Comparison of ENCODE assay signal across 8 cellular contexts in the genomic region with DNA sequence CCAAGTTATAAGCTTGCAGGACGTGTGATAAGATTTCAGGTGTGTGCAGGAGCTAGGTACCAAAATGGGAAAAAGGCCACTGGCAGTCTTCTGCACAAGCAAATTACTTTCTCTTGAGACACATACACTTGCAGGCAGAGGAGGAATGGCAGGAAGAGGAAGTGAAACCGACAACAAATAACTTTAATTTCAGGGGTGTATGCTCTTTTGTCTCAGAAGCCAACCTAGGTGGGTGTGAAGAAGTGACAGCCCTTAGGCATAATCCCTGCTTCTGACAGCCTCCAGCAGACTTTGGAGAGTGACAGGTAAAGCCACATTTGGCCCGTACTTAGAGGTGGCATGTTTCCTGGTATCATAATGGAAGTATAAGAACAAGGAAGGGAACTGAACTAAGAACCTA.
DNase-seq lines count a peak whose midpoint lies in the region; ATAC-seq and TF ChIP-seq lines count a peak whose summit lies in the region.

No MANE protein-coding gene starts in this region.

- TF ChIP-seq POLR2A in gastroesophageal sphincter (IDR thresholded peaks at IDR 0.05), result no peak

- TF ChIP-seq EP300 in gastroesophageal sphincter (IDR thresholded peaks at IDR 0.05), result no peak

- 67 to 76% methylated on average over 3 of the region's 3 CpGs for WGBS in gastroesophageal sphincter (ENCODE audit: low coverage in 1 of 2), 2 donors

- H3K4me3 ChIP-seq in GM12865 (ENCODE audit: low read depth, low read length) (no peak overlapping the region), duodenal mucosa (ENCODE audit: low read depth in 1 of 2, low read length in 2 of 2) (no peak overlapping the region), gastroesophageal sphincter (no peak overlapping the region)

- ATAC-seq in GM21423 (IDR thresholded peaks at IDR 0.05; ENCODE audit: unreplicated experiment), result peak; percentile 99
- ATAC-seq in HG03571 (IDR thresholded peaks at IDR 0.05; ENCODE audit: unreplicated experiment), result peak; percentile 95
- ATAC-seq in gastroesophageal sphincter, result no peak

- H3K4me1 ChIP-seq in duodenal mucosa (ENCODE audit: control insufficient read depth in 1 of 2, insufficient read depth in 2 of 2, low read length in 2 of 2) (peaks cover 10% of the 10 kb centered on the region in 2 donors), gastroesophageal sphincter (peaks cover 2 to 57% (median 12%) of the 10 kb centered on the region in 3 donors)

- H3K27me3 ChIP-seq in duodenal mucosa (ENCODE audit: control insufficient read depth in 1 of 2, insufficient read depth in 2 of 2, low read length in 2 of 2), result no peaks in the 10 kb centered on the region
- no peaks in the 10 kb centered on the region for H3K27me3 ChIP-seq in gastroesophageal sphincter

- H3K36me3 ChIP-seq in duodenal mucosa (ENCODE audit: control insufficient read depth in 1 of 2, insufficient read depth in 2 of 2, low read length in 2 of 2) (peaks cover 0 to 3% of the 10 kb centered on the region in 2 donors), gastroesophageal sphincter (peaks cover 0 to 3% of the 10 kb centered on the region in 2 donors)

- peak; percentile 88 for DNase-seq in GM12865 (ENCODE audit: low read depth)
- DNase-seq in hippocampal formation (lab: John Stamatoyannopoulos, UW), result no peak
- no peak for DNase-seq in NCI-H1930 (lab: John Stamatoyannopoulos, UW)
- no peak for DNase-seq in COR-L47 (lab: John Stamatoyannopoulos, UW)

- H3K9me3 ChIP-seq in duodenal mucosa (ENCODE audit: control insufficient read depth in 1 of 2, low read length in 2 of 2) (no peaks in the 10 kb centered on the region), gastroesophageal sphincter (no peaks in the 10 kb centered on the region)

- H3K27ac ChIP-seq in duodenal mucosa (ENCODE audit: low read depth, low read length) (peak overlapping the region; percentile 5), gastroesophageal sphincter (no peak overlapping the region)

- no peak for TF ChIP-seq CTCF in GM12865 (IDR thresholded peaks at IDR 0.05; ENCODE audit: insufficient read depth, low read depth, low read length, missing control alignments)
- no peak for TF ChIP-seq CTCF in gastroesophageal sphincter (IDR thresholded peaks at IDR 0.05)

- no peak overlapping the region for H3K9ac ChIP-seq in duodenal mucosa (ENCODE audit: low read depth in 1 of 2, low read length in 2 of 2)
